Comparison of ENCODE assay signal across 1 cellular context in the genomic region with DNA sequence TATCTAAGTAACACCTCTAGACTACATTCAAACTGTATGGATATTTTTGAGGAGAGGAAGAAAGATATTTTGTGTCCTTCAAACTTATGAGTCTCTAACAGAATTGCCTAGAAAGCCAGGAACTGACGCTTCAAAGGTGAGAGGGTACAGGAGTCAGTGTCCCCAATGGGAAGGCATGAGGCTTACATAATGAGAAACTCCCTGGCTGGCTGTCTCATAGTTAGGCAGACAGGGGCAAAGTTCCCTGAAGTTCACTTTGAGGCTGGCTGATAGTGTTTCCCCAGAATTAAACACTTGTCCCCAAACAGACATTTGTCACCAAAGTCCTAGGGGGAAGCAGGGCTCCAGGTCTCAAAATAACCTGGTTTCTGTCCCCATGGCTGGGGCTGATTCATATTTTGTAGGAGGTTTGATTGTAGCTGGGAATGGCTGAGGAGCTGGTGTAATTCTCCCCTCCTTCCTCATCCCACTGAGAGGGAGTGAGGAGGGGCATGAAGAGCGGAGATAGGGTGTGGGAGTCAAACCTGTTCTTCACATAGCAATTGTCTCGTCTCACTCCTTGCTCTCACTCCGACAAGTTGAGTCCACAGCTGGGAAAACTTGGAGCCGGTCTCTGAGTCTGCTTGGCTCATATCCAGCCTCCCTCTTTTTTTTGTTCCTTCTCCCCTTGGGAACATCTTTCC.
TF ChIP-seq lines count a peak whose summit lies in the region.

No MANE protein-coding gene starts in this region.

TF ChIP-seq in HepG2, 621 proteins besides CTCF, POLR2A, EP300 and RAD21 (continued from another document and continues in another):
- TF ChIP-seq, protein P1, sequence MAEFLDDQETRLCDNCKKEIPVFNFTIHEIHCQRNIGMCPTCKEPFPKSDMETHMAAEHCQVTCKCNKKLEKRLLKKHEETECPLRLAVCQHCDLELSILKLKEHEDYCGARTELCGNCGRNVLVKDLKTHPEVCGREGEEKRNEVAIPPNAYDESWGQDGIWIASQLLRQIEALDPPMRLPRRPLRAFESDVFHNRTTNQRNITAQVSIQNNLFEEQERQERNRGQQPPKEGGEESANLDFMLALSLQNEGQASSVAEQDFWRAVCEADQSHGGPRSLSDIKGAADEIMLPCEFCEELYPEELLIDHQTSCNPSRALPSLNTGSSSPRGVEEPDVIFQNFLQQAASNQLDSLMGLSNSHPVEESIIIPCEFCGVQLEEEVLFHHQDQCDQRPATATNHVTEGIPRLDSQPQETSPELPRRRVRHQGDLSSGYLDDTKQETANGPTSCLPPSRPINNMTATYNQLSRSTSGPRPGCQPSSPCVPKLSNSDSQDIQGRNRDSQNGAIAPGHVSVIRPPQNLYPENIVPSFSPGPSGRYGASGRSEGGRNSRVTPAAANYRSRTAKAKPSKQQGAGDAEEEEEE (CRISPR knock-in tag; IDR thresholded peaks at IDR 0.05; ENCODE audit: borderline replicate concordance), result no peak
- no peak for TF ChIP-seq ZBTB1 (CRISPR knock-in tag; IDR thresholded peaks at IDR 0.05; ENCODE audit: borderline replicate concordance)
- TF ChIP-seq MIXL1 (CRISPR knock-in tag; IDR thresholded peaks at IDR 0.05), result no peak
- TF ChIP-seq ZNF546 (CRISPR knock-in tag; conservative IDR thresholded peaks at IDR 0.05), result no peak
- TF ChIP-seq GZF1 (CRISPR knock-in tag; IDR thresholded peaks at IDR 0.05), result no peak
- no peak for TF ChIP-seq ESRRA (CRISPR knock-in tag; IDR thresholded peaks at IDR 0.05; ENCODE audit: low read depth)
- TF ChIP-seq, protein P2, sequence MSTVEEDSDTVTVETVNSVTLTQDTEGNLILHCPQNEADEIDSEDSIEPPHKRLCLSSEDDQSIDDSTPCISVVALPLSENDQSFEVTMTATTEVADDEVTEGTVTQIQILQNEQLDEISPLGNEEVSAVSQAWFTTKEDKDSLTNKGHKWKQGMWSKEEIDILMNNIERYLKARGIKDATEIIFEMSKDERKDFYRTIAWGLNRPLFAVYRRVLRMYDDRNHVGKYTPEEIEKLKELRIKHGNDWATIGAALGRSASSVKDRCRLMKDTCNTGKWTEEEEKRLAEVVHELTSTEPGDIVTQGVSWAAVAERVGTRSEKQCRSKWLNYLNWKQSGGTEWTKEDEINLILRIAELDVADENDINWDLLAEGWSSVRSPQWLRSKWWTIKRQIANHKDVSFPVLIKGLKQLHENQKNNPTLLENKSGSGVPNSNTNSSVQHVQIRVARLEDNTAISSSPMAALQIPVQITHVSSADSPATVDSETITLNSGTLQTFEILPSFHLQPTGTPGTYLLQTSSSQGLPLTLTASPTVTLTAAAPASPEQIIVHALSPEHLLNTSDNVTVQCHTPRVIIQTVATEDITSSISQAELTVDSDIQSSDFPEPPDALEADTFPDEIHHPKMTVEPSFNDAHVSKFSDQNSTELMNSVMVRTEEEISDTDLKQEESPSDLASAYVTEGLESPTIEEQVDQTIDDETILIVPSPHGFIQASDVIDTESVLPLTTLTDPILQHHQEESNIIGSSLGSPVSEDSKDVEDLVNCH (CRISPR knock-in tag; IDR thresholded peaks at IDR 0.05), result no peak
- no peak for TF ChIP-seq ZNF333 (CRISPR knock-in tag; IDR thresholded peaks at IDR 0.05; ENCODE audit: borderline replicate concordance)
- no peak for TF ChIP-seq ZNF605 (CRISPR knock-in tag; IDR thresholded peaks at IDR 0.05)
- TF ChIP-seq, protein P3, sequence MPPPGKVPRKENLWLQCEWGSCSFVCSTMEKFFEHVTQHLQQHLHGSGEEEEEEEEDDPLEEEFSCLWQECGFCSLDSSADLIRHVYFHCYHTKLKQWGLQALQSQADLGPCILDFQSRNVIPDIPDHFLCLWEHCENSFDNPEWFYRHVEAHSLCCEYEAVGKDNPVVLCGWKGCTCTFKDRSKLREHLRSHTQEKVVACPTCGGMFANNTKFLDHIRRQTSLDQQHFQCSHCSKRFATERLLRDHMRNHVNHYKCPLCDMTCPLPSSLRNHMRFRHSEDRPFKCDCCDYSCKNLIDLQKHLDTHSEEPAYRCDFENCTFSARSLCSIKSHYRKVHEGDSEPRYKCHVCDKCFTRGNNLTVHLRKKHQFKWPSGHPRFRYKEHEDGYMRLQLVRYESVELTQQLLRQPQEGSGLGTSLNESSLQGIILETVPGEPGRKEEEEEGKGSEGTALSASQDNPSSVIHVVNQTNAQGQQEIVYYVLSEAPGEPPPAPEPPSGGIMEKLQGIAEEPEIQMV (CRISPR knock-in tag; IDR thresholded peaks at IDR 0.05; ENCODE audit: low read depth), result no peak
- no peak for TF ChIP-seq HNRNPUL1 (IDR thresholded peaks at IDR 0.05; ENCODE audit: low read depth, low read length)
- no peak for TF ChIP-seq ZNF225 (CRISPR knock-in tag; IDR thresholded peaks at IDR 0.05)
- no peak for TF ChIP-seq ZSCAN22 (CRISPR knock-in tag; IDR thresholded peaks at IDR 0.05)
- TF ChIP-seq KAT7 (CRISPR knock-in tag; IDR thresholded peaks at IDR 0.05; ENCODE audit: borderline replicate concordance), result no peak
- no peak for TF ChIP-seq KDM5B (CRISPR knock-in tag; IDR thresholded peaks at IDR 0.05; ENCODE audit: borderline replicate concordance)
- TF ChIP-seq SKI (IDR thresholded peaks at IDR 0.05; ENCODE audit: partially characterized antibody), result peak; percentile 39
- no peak for TF ChIP-seq MEF2D (CRISPR knock-in tag; IDR thresholded peaks at IDR 0.05)
- TF ChIP-seq HOXA3 (CRISPR knock-in tag; IDR thresholded peaks at IDR 0.05), result no peak
- TF ChIP-seq NR2C2 (CRISPR knock-in tag; IDR thresholded peaks at IDR 0.05; ENCODE audit: borderline replicate concordance), result 0 out of 2 replicates have a peak, but pooled peaks have one; percentile 32
- TF ChIP-seq, protein P4, sequence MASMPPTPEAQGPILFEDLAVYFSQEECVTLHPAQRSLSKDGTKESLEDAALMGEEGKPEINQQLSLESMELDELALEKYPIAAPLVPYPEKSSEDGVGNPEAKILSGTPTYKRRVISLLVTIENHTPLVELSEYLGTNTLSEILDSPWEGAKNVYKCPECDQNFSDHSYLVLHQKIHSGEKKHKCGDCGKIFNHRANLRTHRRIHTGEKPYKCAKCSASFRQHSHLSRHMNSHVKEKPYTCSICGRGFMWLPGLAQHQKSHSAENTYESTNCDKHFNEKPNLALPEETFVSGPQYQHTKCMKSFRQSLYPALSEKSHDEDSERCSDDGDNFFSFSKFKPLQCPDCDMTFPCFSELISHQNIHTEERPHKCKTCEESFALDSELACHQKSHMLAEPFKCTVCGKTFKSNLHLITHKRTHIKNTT (CRISPR knock-in tag; IDR thresholded peaks at IDR 0.05), result no peak
- TF ChIP-seq, protein P5, sequence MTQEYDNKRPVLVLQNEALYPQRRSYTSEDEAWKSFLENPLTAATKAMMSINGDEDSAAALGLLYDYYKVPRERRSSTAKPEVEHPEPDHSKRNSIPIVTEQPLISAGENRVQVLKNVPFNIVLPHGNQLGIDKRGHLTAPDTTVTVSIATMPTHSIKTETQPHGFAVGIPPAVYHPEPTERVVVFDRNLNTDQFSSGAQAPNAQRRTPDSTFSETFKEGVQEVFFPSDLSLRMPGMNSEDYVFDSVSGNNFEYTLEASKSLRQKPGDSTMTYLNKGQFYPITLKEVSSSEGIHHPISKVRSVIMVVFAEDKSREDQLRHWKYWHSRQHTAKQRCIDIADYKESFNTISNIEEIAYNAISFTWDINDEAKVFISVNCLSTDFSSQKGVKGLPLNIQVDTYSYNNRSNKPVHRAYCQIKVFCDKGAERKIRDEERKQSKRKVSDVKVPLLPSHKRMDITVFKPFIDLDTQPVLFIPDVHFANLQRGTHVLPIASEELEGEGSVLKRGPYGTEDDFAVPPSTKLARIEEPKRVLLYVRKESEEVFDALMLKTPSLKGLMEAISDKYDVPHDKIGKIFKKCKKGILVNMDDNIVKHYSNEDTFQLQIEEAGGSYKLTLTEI (CRISPR knock-in tag; conservative IDR thresholded peaks at IDR 0.05), result no peak
- TF ChIP-seq, protein P6, sequence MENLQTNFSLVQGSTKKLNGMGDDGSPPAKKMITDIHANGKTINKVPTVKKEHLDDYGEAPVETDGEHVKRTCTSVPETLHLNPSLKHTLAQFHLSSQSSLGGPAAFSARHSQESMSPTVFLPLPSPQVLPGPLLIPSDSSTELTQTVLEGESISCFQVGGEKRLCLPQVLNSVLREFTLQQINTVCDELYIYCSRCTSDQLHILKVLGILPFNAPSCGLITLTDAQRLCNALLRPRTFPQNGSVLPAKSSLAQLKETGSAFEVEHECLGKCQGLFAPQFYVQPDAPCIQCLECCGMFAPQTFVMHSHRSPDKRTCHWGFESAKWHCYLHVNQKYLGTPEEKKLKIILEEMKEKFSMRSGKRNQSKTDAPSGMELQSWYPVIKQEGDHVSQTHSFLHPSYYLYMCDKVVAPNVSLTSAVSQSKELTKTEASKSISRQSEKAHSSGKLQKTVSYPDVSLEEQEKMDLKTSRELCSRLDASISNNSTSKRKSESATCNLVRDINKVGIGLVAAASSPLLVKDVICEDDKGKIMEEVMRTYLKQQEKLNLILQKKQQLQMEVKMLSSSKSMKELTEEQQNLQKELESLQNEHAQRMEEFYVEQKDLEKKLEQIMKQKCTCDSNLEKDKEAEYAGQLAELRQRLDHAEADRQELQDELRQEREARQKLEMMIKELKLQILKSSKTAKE (CRISPR knock-in tag; IDR thresholded peaks at IDR 0.05; ENCODE audit: borderline replicate concordance), result 0 out of 2 replicates have a peak, but pooled peaks have one; percentile 24
- TF ChIP-seq, protein P7, sequence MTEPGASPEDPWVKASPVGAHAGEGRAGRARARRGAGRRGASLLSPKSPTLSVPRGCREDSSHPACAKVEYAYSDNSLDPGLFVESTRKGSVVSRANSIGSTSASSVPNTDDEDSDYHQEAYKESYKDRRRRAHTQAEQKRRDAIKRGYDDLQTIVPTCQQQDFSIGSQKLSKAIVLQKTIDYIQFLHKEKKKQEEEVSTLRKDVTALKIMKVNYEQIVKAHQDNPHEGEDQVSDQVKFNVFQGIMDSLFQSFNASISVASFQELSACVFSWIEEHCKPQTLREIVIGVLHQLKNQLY (CRISPR knock-in tag; IDR thresholded peaks at IDR 0.05), result peak; percentile 35; the same call in 1 of the 2 replicates
- TF ChIP-seq ZNF510 (CRISPR knock-in tag; IDR thresholded peaks at IDR 0.05; ENCODE audit: low read depth), result no peak
- no peak for TF ChIP-seq MBD4 (IDR thresholded peaks at IDR 0.05; ENCODE audit: borderline replicate concordance, low read length)
- peak; percentile 40 for TF ChIP-seq TEAD3 (CRISPR knock-in tag; optimal IDR thresholded peaks at IDR 0.05; ENCODE audit: borderline replicate concordance)
- no peak for TF ChIP-seq ZNF883 (CRISPR knock-in tag; IDR thresholded peaks at IDR 0.05; ENCODE audit: not compliant biosample characterization)
- TF ChIP-seq DMAP1 (CRISPR knock-in tag; IDR thresholded peaks at IDR 0.05), result no peak
- no peak for TF ChIP-seq ZNF780A (CRISPR knock-in tag; IDR thresholded peaks at IDR 0.05)
- TF ChIP-seq, protein P8, sequence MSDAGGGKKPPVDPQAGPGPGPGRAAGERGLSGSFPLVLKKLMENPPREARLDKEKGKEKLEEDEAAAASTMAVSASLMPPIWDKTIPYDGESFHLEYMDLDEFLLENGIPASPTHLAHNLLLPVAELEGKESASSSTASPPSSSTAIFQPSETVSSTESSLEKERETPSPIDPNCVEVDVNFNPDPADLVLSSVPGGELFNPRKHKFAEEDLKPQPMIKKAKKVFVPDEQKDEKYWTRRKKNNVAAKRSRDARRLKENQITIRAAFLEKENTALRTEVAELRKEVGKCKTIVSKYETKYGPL (CRISPR knock-in tag; IDR thresholded peaks at IDR 0.05), result peak; percentile 76; the same call in 1 of the 2 replicates
- TF ChIP-seq ZNF3 (CRISPR knock-in tag; IDR thresholded peaks at IDR 0.05), result no peak
- no peak for TF ChIP-seq ZNF501 (CRISPR knock-in tag; IDR thresholded peaks at IDR 0.05)
- no peak for TF ChIP-seq ZNF720 (CRISPR knock-in tag; IDR thresholded peaks at IDR 0.05)
- TF ChIP-seq, protein P9, sequence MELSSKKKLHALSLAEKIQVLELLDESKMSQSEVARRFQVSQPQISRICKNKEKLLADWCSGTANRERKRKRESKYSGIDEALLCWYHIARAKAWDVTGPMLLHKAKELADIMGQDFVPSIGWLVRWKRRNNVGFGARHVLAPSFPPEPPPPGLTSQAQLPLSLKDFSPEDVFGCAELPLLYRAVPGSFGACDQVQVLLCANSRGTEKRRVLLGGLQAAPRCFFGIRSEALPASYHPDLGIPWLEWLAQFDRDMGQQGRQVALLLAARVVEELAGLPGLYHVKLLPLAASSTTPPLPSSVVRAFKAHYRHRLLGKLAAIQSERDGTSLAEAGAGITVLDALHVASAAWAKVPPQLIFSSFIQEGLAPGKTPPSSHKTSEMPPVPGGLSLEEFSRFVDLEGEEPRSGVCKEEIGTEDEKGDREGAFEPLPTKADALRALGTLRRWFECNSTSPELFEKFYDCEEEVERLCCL (CRISPR knock-in tag; IDR thresholded peaks at IDR 0.05; ENCODE audit: borderline replicate concordance), result no peak
- no peak for TF ChIP-seq ZNF20 (CRISPR knock-in tag; IDR thresholded peaks at IDR 0.05)
- no peak for TF ChIP-seq HOXA9 (CRISPR knock-in tag; IDR thresholded peaks at IDR 0.05; ENCODE audit: borderline replicate concordance)
- TF ChIP-seq ZNF563 (CRISPR knock-in tag; IDR thresholded peaks at IDR 0.05), result no peak
- no peak for TF ChIP-seq ZNF251 (CRISPR knock-in tag; IDR thresholded peaks at IDR 0.05)
- TF ChIP-seq, protein P10, sequence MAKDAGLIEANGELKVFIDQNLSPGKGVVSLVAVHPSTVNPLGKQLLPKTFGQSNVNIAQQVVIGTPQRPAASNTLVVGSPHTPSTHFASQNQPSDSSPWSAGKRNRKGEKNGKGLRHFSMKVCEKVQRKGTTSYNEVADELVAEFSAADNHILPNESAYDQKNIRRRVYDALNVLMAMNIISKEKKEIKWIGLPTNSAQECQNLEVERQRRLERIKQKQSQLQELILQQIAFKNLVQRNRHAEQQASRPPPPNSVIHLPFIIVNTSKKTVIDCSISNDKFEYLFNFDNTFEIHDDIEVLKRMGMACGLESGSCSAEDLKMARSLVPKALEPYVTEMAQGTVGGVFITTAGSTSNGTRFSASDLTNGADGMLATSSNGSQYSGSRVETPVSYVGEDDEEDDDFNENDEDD (CRISPR knock-in tag; IDR thresholded peaks at IDR 0.05; ENCODE audit: borderline replicate concordance), result peak; percentile 39; the same call in 1 of the 2 replicates
- no peak for TF ChIP-seq ZNF317 (CRISPR knock-in tag; IDR thresholded peaks at IDR 0.05)
- no peak for TF ChIP-seq STAG1 (CRISPR knock-in tag; IDR thresholded peaks at IDR 0.05)
- no peak for TF ChIP-seq GABPA (IDR thresholded peaks at IDR 0.05; ENCODE audit: low read depth, low read length)
- TF ChIP-seq GABPA (CRISPR knock-in tag; IDR thresholded peaks at IDR 0.05; ENCODE audit: low read depth), result 0 out of 2 replicates have a peak, but pooled peaks have one; percentile 13
- TF ChIP-seq SSRP1 (CRISPR knock-in tag; IDR thresholded peaks at IDR 0.05), result no peak
- TF ChIP-seq, protein P11, sequence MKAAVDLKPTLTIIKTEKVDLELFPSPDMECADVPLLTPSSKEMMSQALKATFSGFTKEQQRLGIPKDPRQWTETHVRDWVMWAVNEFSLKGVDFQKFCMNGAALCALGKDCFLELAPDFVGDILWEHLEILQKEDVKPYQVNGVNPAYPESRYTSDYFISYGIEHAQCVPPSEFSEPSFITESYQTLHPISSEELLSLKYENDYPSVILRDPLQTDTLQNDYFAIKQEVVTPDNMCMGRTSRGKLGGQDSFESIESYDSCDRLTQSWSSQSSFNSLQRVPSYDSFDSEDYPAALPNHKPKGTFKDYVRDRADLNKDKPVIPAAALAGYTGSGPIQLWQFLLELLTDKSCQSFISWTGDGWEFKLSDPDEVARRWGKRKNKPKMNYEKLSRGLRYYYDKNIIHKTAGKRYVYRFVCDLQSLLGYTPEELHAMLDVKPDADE (CRISPR knock-in tag; IDR thresholded peaks at IDR 0.05), result no peak
- TF ChIP-seq ZNF10 (CRISPR knock-in tag; IDR thresholded peaks at IDR 0.05; ENCODE audit: borderline replicate concordance, low read depth), result no peak
- TF ChIP-seq FOSL1 (CRISPR knock-in tag; IDR thresholded peaks at IDR 0.05; ENCODE audit: borderline replicate concordance), result no peak
- no peak for TF ChIP-seq SMAD1 (CRISPR knock-in tag; IDR thresholded peaks at IDR 0.05; ENCODE audit: borderline replicate concordance, low read depth)
- no peak for TF ChIP-seq ZNF629 (CRISPR knock-in tag; conservative IDR thresholded peaks at IDR 0.05)
- TF ChIP-seq MBNL3 (CRISPR knock-in tag; conservative IDR thresholded peaks at IDR 0.05), result no peak
- no peak for TF ChIP-seq SMAD3 (CRISPR knock-in tag; IDR thresholded peaks at IDR 0.05)
